15 cellular contexts compared by ENCODE assay signal in genomic region chr10:21978191-21978862, GRCh38. TPM values are rescaled to one million over a fixed set of nuclear protein-coding genes. Genes with fewer than 3 reads are reported as not detected.
DNase-seq lines count a peak whose midpoint lies in the region; ATAC-seq and TF ChIP-seq lines count a peak whose summit lies in the region.
"Had no signal": no experiment of that assay in that cellular context is flagged by ENCODE, and none has a peak within 500 bp of the region (broad histone marks: within the 10 kb centered on the region; RNA-seq: fewer than 3 reads in every experiment).

No MANE protein-coding gene starts in this region.

- peaks cover 93% of the 10 kb centered on the region for H4K20me1 ChIP-seq in smooth muscle cell (ENCODE audit: low read depth)

- peaks cover 90% of the 10 kb centered on the region for H3K79me2 ChIP-seq in smooth muscle cell (ENCODE audit: low read depth)

- H3K36me3 ChIP-seq in smooth muscle cell (ENCODE audit: low read depth) = no peaks in the 10 kb centered on the region

- H3K27ac ChIP-seq in smooth muscle cell (ENCODE audit: low read depth) = peak overlapping the region; percentile 23
- H3K27ac ChIP-seq: testis, VCaP had no signal

- no peaks in the 10 kb centered on the region for H3K27me3 ChIP-seq in smooth muscle cell (ENCODE audit: low read depth)
- H3K27me3 ChIP-seq: testis had no signal

- H3K27me3 Mint-ChIP-seq in WTC11 (ENCODE audit: low read depth) = no peaks in the 10 kb centered on the region

- H3K4me1 Mint-ChIP-seq in WTC11 = peaks cover 54% of the 10 kb centered on the region

- peak; percentile 65 for ATAC-seq in WTC11
- ATAC-seq in HG03175 (IDR thresholded peaks at IDR 0.05; ENCODE audit: unreplicated experiment) = no peak
- ATAC-seq in GM21723 (IDR thresholded peaks at IDR 0.05; ENCODE audit: unreplicated experiment) = no peak

- DNase-seq in NCI-H1092 treated with DMSO at 0.1 percent for 48 hours (lab: John Stamatoyannopoulos, UW) (peak; percentile 5), NCI-H1092 (lab: John Stamatoyannopoulos, UW) (no peak), WTC11 (ENCODE audit: low spot score) (no peak), fibroblast of villous mesenchyme (ENCODE audit: low read depth) (peak; percentile 34), smooth muscle cell (lab: John Stamatoyannopoulos, UW; ENCODE audit: unreplicated experiment) (no peak)
- DNase-seq in effector CD8-positive, alpha-beta T cell (lab: John Stamatoyannopoulos, UW) = no peak
- DNase-seq: activated CD8-positive, alpha-beta memory T cell treated with anti-CD3 and anti-CD28 coated beads, Interleukin-2, amount 50 U/mL, for 4 hours; amniotic stem cell; MV-4-11; NCI-H510A; SHP77 treated with DMSO at 0.1 percent for 48 hours; testis had no signal

- H3F3A ChIP-seq in smooth muscle cell (ENCODE audit: low read depth) = no peaks in the 10 kb centered on the region

- no peaks in the 10 kb centered on the region for H3K9me3 ChIP-seq in smooth muscle cell (replicated peaks; ENCODE audit: low read depth)
- H3K9me3 ChIP-seq: testis had no signal

- 6% methylated on average over 1 of the region's 1 CpG for WGBS in smooth muscle cell (ENCODE audit: low lambda C conversion rate)

- peak overlapping the region; percentile 94 for H3K27ac Mint-ChIP-seq in WTC11

- peaks cover 50% of the 10 kb centered on the region for H3K4me1 ChIP-seq in smooth muscle cell (ENCODE audit: low read depth)

- no peak overlapping the region for H3K9ac ChIP-seq in smooth muscle cell (ENCODE audit: low read depth)

- H3K4me2 ChIP-seq in smooth muscle cell = peak overlapping the region; percentile 47

- H3K4me3 ChIP-seq in fibroblast of villous mesenchyme (ENCODE audit: low read depth, low read length) (no peak overlapping the region), smooth muscle cell (no peak overlapping the region)
- H3K4me3 ChIP-seq: testis had no signal

- H3K9me3 Mint-ChIP-seq in WTC11 = no peaks in the 10 kb centered on the region; the same call in 1 of the 2 replicates

- peaks cover 2% of the 10 kb centered on the region; the same call in 1 of the 2 replicates for H3K36me3 Mint-ChIP-seq in WTC11

- H2AFZ ChIP-seq in smooth muscle cell (ENCODE audit: low read depth) = no peak overlapping the region

- TF ChIP-seq CTCF in WTC11 (IDR thresholded peaks at IDR 0.05) (no peak), fibroblast of villous mesenchyme (IDR thresholded peaks at IDR 0.05; ENCODE audit: insufficient read depth, low read depth, low read length) (no peak), smooth muscle cell (IDR thresholded peaks at IDR 0.05; ENCODE audit: borderline replicate concordance, insufficient read depth, poor library complexity, severe bottlenecking) (no peak)

- CTCF ChIA-PET in WTC11 (lab: Charles Lee) = interaction anchor here (1.0 to 1.2 kb wide), 4 partner anchors 11 to 56 kb away, joined by 3 to 4 read pairs (median 4); partner anchors contain the start of gene DNAJC1

- POLR2A ChIA-PET in WTC11 (lab: Charles Lee) = no interaction called here

- no peak overlapping the region for H3K4me3 Mint-ChIP-seq in WTC11

TF ChIP-seq in WTC11, 78 proteins besides CTCF, POLR2A, EP300 and RAD21:
- TF ChIP-seq NFE2L1 (CRISPR knock-in tag; IDR thresholded peaks at IDR 0.05) (no peak), RORB (CRISPR knock-in tag; IDR thresholded peaks at IDR 0.05) (no peak), TP53 (CRISPR knock-in tag; IDR thresholded peaks at IDR 0.05) (no peak), OVOL2 (CRISPR knock-in tag; IDR thresholded peaks at IDR 0.05; ENCODE audit: borderline replicate concordance) (no peak), NR3C1 (CRISPR knock-in tag; conservative IDR thresholded peaks at IDR 0.05; ENCODE audit: low read depth) (no peak), ZBTB21 (CRISPR knock-in tag; IDR thresholded peaks at IDR 0.05; ENCODE audit: borderline replicate concordance) (no peak)

RNA-seq across cellular contexts. Expression of gene DNAJC1, which starts 25.2 kb away (rescaled TPM):
- total RNA-seq in WTC11 (2021) (12.1 to 13.2 TPM (median 13.0 TPM) in 3 replicates), fibroblast of villous mesenchyme (36.7 and 53.5 TPM in 2 replicates), smooth muscle cell (51.4 and 88.5 TPM in 2 replicates)
- polyA plus RNA-seq in smooth muscle cell = 67.0 and 80.7 TPM in 2 replicates

Comparison
In these comparisons a context has a peak if more than half of its experiments do, and no peak if none do; other contexts are left out.
1. DNase-seq: peak in NCI-H1092 treated with DMSO at 0.1 percent for 48 hours (single experiment) and fibroblast of villous mesenchyme (single experiment); none in NCI-H1092 (single experiment), WTC11 (single experiment), smooth muscle cell (single experiment) and effector CD8-positive, alpha-beta T cell (single experiment).